15 cellular contexts compared by ENCODE assay signal in the genomic region with DNA sequence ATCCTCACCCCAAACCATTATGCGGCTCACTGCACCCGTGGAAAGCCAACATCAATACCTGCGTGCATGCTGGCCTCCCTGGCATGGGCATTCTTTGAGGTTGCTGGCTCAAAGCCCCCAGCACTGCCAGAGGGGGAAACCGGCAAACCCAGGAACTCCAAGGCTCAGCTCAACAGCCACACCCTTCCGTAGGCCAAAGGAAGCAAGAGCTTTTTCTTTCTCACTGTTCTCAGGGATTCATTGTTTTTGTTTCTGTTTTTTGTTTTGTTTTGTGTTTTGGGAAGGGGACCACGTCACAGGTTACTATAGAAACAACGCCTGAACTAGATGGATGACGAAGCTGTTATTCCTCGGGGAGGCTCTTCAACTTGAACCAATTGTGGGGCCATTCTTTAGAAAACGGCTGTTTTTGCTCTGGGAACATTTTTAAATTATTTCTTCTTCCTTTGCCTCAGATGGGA. TPM values are rescaled to one million over a fixed set of nuclear protein-coding genes. Genes with fewer than 3 reads are reported as not detected.
DNase-seq lines count a peak whose midpoint lies in the region; ATAC-seq and TF ChIP-seq lines count a peak whose summit lies in the region.
"Had no signal": no experiment of that assay in that cellular context is flagged by ENCODE, and none has a peak within 500 bp of the region (broad histone marks: within the 10 kb centered on the region; RNA-seq: fewer than 3 reads in every experiment).

No MANE protein-coding gene starts in this region.

- H3K9me3 Mint-ChIP-seq in natural killer cell: no peaks in the 10 kb centered on the region
- peaks cover 9% of the 10 kb centered on the region for H3K9me3 Mint-ChIP-seq in glutamatergic neuron (ENCODE audit: unreplicated experiment)
- H3K9me3 Mint-ChIP-seq: CD4-positive, CD25-positive, alpha-beta regulatory T cell had no signal

- H3K4me3 Mint-ChIP-seq in natural killer cell (no peak overlapping the region), glutamatergic neuron (ENCODE audit: unreplicated experiment) (no peak overlapping the region)
- H3K4me3 Mint-ChIP-seq: CD4-positive, CD25-positive, alpha-beta regulatory T cell had no signal

- in situ Hi-C loops in GM23248 (cut with MboI): no loop called here

- no peaks in the 10 kb centered on the region for H3K36me3 ChIP-seq in GM23248 (ENCODE audit: low read depth)
- H3K36me3 ChIP-seq in sigmoid colon: no peaks in the 10 kb centered on the region

- no peak for TF ChIP-seq POLR2A in sigmoid colon (IDR thresholded peaks at IDR 0.05)

- H3K27me3 Mint-ChIP-seq in natural killer cell (ENCODE audit: low read depth in 2 of 2) (peaks cover 0 to 10% of the 10 kb centered on the region in 2 donors), glutamatergic neuron (ENCODE audit: unreplicated experiment) (peaks cover 4% of the 10 kb centered on the region)

- WGBS in GM23248 (ENCODE audit: low coverage in 1 of 2, low lambda C conversion rate in 2 of 2, missing lambda C conversion rate in 2 of 2), 2 experiments: 22 to 25% methylated on average over 10 of the region's 10 CpGs
- WGBS in right cardiac atrium: 37% methylated on average over 10 of the region's 10 CpGs
- WGBS in sigmoid colon, 2 donors: 60 to 74% methylated on average over 10 of the region's 10 CpGs

- 0 out of 2 replicates have a peak, but pooled peaks cover 5% of the 10 kb centered on the region for H3F3A ChIP-seq in GM23248 (ENCODE audit: insufficient read depth)

- peak overlapping the region; percentile 82; the same call in 1 of the 2 replicates for H2AFZ ChIP-seq in GM23248
- H2AFZ ChIP-seq: PC-9 had no signal

- H3K27ac ChIP-seq in GM23248 (no peak overlapping the region), right cardiac atrium (ENCODE audit: low read length) (peak overlapping the region; percentile 40), sigmoid colon (peak overlapping the region in 3 of 4 donors; percentile 37 to 71 (median 54))
- H3K27ac ChIP-seq: PC-9 had no signal

- ATAC-seq in right cardiac atrium: peak; percentile 7 to 55
- no peak for ATAC-seq in natural killer cell
- no peak for ATAC-seq in GM21723 (IDR thresholded peaks at IDR 0.05; ENCODE audit: unreplicated experiment)
- ATAC-seq: activated CD4-positive, CD25-positive, alpha-beta regulatory T cell treated with anti-CD3 and anti-CD28 coated beads, Interleukin-2, amount 50 U/mL, for 24 hours had no signal

- H3K27ac Mint-ChIP-seq in natural killer cell (no peak overlapping the region), glutamatergic neuron (ENCODE audit: unreplicated experiment) (no peak overlapping the region)
- H3K27ac Mint-ChIP-seq: CD4-positive, CD25-positive, alpha-beta regulatory T cell had no signal

- H3K9ac ChIP-seq in GM23248: peak overlapping the region; percentile 42

- H3K4me1 ChIP-seq in GM23248 (ENCODE audit: insufficient read depth): no peaks in the 10 kb centered on the region
- H3K4me1 ChIP-seq in right cardiac atrium (ENCODE audit: control insufficient read depth, insufficient read depth, low read length): peaks cover 5% of the 10 kb centered on the region
- H3K4me1 ChIP-seq in sigmoid colon: peaks cover 0 to 16% (median 11%) of the 10 kb centered on the region in 4 donors

- DNase-seq in GM23248: peak; percentile 71
- DNase-seq in cardiac fibroblast (ENCODE audit: low read depth in 2 of 2): peak; percentile 75 to 95
- peak in 1 of 3 donors; percentile 56 for DNase-seq in right cardiac atrium
- peak; percentile 52 for DNase-seq in sigmoid colon
- DNase-seq in natural killer cell: no peak
- DNase-seq in glutamatergic neuron: no peak
- no peak for DNase-seq in NCI-H1105 (lab: John Stamatoyannopoulos, UW)
- DNase-seq: activated naive CD4-positive, alpha-beta T cell treated with anti-CD3 and anti-CD28 coated beads, Interleukin-2, amount 50 U/mL, for 16 hours; CD4-positive, CD25-positive, alpha-beta regulatory T cell; NCI-H1048; occipital lobe had no signal

- H3K27me3 ChIP-seq in GM23248 (replicated peaks; ENCODE audit: insufficient read depth): no peaks in the 10 kb centered on the region; the same call in 1 of the 2 replicates
- H3K27me3 ChIP-seq in right cardiac atrium (ENCODE audit: control insufficient read depth, insufficient read depth): no peaks in the 10 kb centered on the region
- peaks cover 0 to 19% (median 5%) of the 10 kb centered on the region in 3 donors for H3K27me3 ChIP-seq in sigmoid colon
- H3K27me3 ChIP-seq: hepatocyte had no signal

- H3K4me3 ChIP-seq in GM23248 (no peak overlapping the region), cardiac fibroblast (replicated peaks in 1 of 2; ENCODE audit: low read depth in 2 of 2, low read length in 2 of 2) (peak overlapping the region in 1 of 2 donors; percentile 14), right cardiac atrium (ENCODE audit: low read length) (no peak overlapping the region), sigmoid colon (no peak overlapping the region)
- H3K4me3 ChIP-seq: hepatocyte, PC-9 had no signal

- peak overlapping the region; percentile 13 for H3K4me2 ChIP-seq in GM23248 (ENCODE audit: unreplicated experiment)
- H3K4me2 ChIP-seq: PC-9 had no signal

- H3K9me2 ChIP-seq in GM23248 (ENCODE audit: insufficient read depth): no peaks in the 10 kb centered on the region

- intact Hi-C loops in right cardiac atrium (cut with DNase I) (no loop called here), sigmoid colon (cut with DNase I) (no loop called here), natural killer cell (cut with micrococcal nuclease) (no loop called here)

- H3K4me1 Mint-ChIP-seq in natural killer cell (peaks cover 5 to 6% of the 10 kb centered on the region in 2 donors), glutamatergic neuron (ENCODE audit: low read depth, unreplicated experiment) (peaks cover 7% of the 10 kb centered on the region)

- no peaks in the 10 kb centered on the region for H3K79me2 ChIP-seq in GM23248 (ENCODE audit: insufficient read depth)
- H3K79me2 ChIP-seq: hepatocyte had no signal

- H3K9me3 ChIP-seq in GM23248 (ENCODE audit: low read depth) (no peaks in the 10 kb centered on the region), right cardiac atrium (ENCODE audit: control insufficient read depth, low read length) (no peaks in the 10 kb centered on the region), sigmoid colon (no peaks in the 10 kb centered on the region)

- H3K36me3 Mint-ChIP-seq in natural killer cell (no peaks in the 10 kb centered on the region), glutamatergic neuron (ENCODE audit: unreplicated experiment) (no peaks in the 10 kb centered on the region)
- H3K36me3 Mint-ChIP-seq: CD4-positive, CD25-positive, alpha-beta regulatory T cell had no signal

- no peaks in the 10 kb centered on the region for H4K20me1 ChIP-seq in GM23248 (ENCODE audit: insufficient read depth)

- no peak for TF ChIP-seq EP300 in sigmoid colon (IDR thresholded peaks at IDR 0.05)

- TF ChIP-seq CTCF in cardiac fibroblast (IDR thresholded peaks at IDR 0.05; ENCODE audit: low read depth, low read length): no peak
- TF ChIP-seq CTCF in sigmoid colon (IDR thresholded peaks at IDR 0.05): no peak
- TF ChIP-seq CTCF in natural killer cell (IDR thresholded peaks at IDR 0.05): no peak
- no peak for TF ChIP-seq CTCF in glutamatergic neuron (IDR thresholded peaks at IDR 0.05; ENCODE audit: partially characterized antibody, unreplicated experiment)

RNA-seq across cellular contexts. Expression of gene OBP2B, which starts 28.3 kb away (rescaled TPM):
- not detected in 2 replicates for total RNA-seq in GM23248 (2014; rRNA removed; shearing (Covaris generic))
- polyA plus RNA-seq in GM23248 (2016; fragmentation: Nextera tagmentation; extraction: Ambion mirVana): not detected in 2 replicates
- not detected for total RNA-seq in right cardiac atrium
- not detected for polyA plus RNA-seq in right cardiac atrium
- total RNA-seq in sigmoid colon: not detected
- not detected for polyA plus RNA-seq in sigmoid colon
- total RNA-seq in natural killer cell: not detected
- not detected for total RNA-seq in glutamatergic neuron (ENCODE audit: unreplicated experiment)
- total RNA-seq: CD4-positive, CD25-positive, alpha-beta regulatory T cell; hepatocyte; occipital lobe; PC-9 had no signal
- polyA plus RNA-seq: CD4-positive, CD25-positive, alpha-beta regulatory T cell; hepatocyte had no signal

RNA-seq across cellular contexts. Expression of gene ABO, which starts 37.7 kb away (rescaled TPM):
- not detected in 2 replicates for total RNA-seq in GM23248 (2014; rRNA removed; shearing (Covaris generic))
- polyA plus RNA-seq in GM23248 (2016; fragmentation: Nextera tagmentation; extraction: Ambion mirVana) (not detected in 2 replicates), right cardiac atrium (1.0 TPM), sigmoid colon (10 to 100 TPM; 15.0 to 27.3 (median 24.5) TPM)
- total RNA-seq in right cardiac atrium (1 to 10 TPM in 3 of 4 donors, under 1 TPM in 1; 0.66 to 2.0 (median 1.6) TPM), sigmoid colon (1 to 10 TPM in 2 of 4 donors, under 1 TPM in 2; 0.36 to 1.5 (median 1.0) TPM), natural killer cell (1 to 10 TPM in 1 of 3 donors, under 1 TPM in 2; 0.20 to 4.2 (median 0.56) TPM), glutamatergic neuron (ENCODE audit: unreplicated experiment) (not detected)
- polyA plus RNA-seq: CD4-positive, CD25-positive, alpha-beta regulatory T cell had no signal

Comparison
In these comparisons a context has a peak if more than half of its experiments do, and no peak if none do; other contexts are left out.
1. DNase-seq: peak in GM23248 (single experiment), cardiac fibroblast (2 of 2) and sigmoid colon (single experiment); none in natural killer cell (single experiment), glutamatergic neuron (single experiment) and NCI-H1105 (single experiment).
2. ATAC-seq: peak in right cardiac atrium (2 of 2); none in natural killer cell (0 of 3) and GM21723 (single experiment).